33 cellular contexts compared by ENCODE assay signal in genomic region chr11:59425131-59425530, GRCh38. TPM values are rescaled to one million over a fixed set of nuclear protein-coding genes. Genes with fewer than 3 reads are reported as not detected.
"Had no signal": no experiment of that assay in that cellular context is flagged by ENCODE, and none has a peak within 500 bp of the region (broad histone marks: within the 10 kb centered on the region; RNA-seq: fewer than 3 reads in every experiment).

No MANE protein-coding gene starts in this region.

- H3K9me3 Mint-ChIP-seq: activated CD4-positive, alpha-beta memory T cell treated with anti-CD3 and anti-CD28 coated beads, Interleukin-2, amount 10 ng/mL, durations not matched to agents 7 days and 5 days; activated T-cell treated with anti-CD3 and anti-CD28 coated beads, Interleukin-2, amount 50 U/mL, for 24 hours; activated T-cell treated with anti-CD3 and anti-CD28 coated beads, Interleukin-2, amount 50 U/mL, for 72 hours; activated T-helper 17 cell treated with anti-CD3 and anti-CD28 coated beads, Interleukin-2, amount 50 U/mL, for 72 hours; effector memory CD8-positive, alpha-beta T cell had no signal

- H3K27ac Mint-ChIP-seq: activated B cell treated with CpG ODN at 0.5 μM for 24 hours; activated CD4-positive, alpha-beta memory T cell treated with anti-CD3 and anti-CD28 coated beads, Interleukin-2, amount 10 ng/mL, durations not matched to agents 7 days and 5 days; activated naive CD8-positive, alpha-beta T cell; activated T-cell treated with anti-CD3 and anti-CD28 coated beads, Interleukin-2, amount 50 U/mL, for 24 hours; activated T-cell treated with anti-CD3 and anti-CD28 coated beads, Interleukin-2, amount 50 U/mL, for 72 hours; activated T-helper 17 cell treated with anti-CD3 and anti-CD28 coated beads, Interleukin-2, amount 50 U/mL, for 72 hours; effector memory CD8-positive, alpha-beta T cell had no signal

- H3K36me3 Mint-ChIP-seq: activated naive CD8-positive, alpha-beta T cell had no signal

- H3K4me3 ChIP-seq: body of pancreas, esophagus muscularis mucosa, gastrocnemius medialis had no signal

- H3K9me3 ChIP-seq: body of pancreas, esophagus muscularis mucosa, gastrocnemius medialis had no signal

- H3K4me3 Mint-ChIP-seq: activated B cell treated with CpG ODN at 0.5 μM for 24 hours; activated CD4-positive, alpha-beta memory T cell treated with anti-CD3 and anti-CD28 coated beads, Interleukin-2, amount 10 ng/mL, durations not matched to agents 7 days and 5 days; activated naive CD8-positive, alpha-beta T cell; activated T-cell treated with anti-CD3 and anti-CD28 coated beads, Interleukin-2, amount 50 U/mL, for 24 hours; activated T-cell treated with anti-CD3 and anti-CD28 coated beads, Interleukin-2, amount 50 U/mL, for 72 hours; activated T-helper 17 cell treated with anti-CD3 and anti-CD28 coated beads, Interleukin-2, amount 50 U/mL, for 72 hours; effector memory CD8-positive, alpha-beta T cell had no signal

- ATAC-seq: activated CD4-positive, CD25-positive, alpha-beta regulatory T cell treated with anti-CD3 and anti-CD28 coated beads, Interleukin-2, amount 50 U/mL, for 24 hours; activated T-cell treated with anti-CD3 and anti-CD28 coated beads, Interleukin-2, amount 50 U/mL, for 72 hours; activated T-helper 17 cell treated with anti-CD3 and anti-CD28 coated beads, Interleukin-2, amount 50 U/mL, for 72 hours; body of pancreas; effector memory CD8-positive, alpha-beta T cell; foreskin keratinocyte; gastrocnemius medialis had no signal

- H3K4me1 Mint-ChIP-seq: activated T-helper 17 cell treated with anti-CD3 and anti-CD28 coated beads, Interleukin-2, amount 50 U/mL, for 72 hours had no signal

- H3K36me3 ChIP-seq: esophagus muscularis mucosa, gastrocnemius medialis had no signal

- H3K27ac ChIP-seq: body of pancreas, esophagus muscularis mucosa, foreskin keratinocyte, gastrocnemius medialis, VCaP had no signal

- H3K27me3 ChIP-seq: body of pancreas, esophagus muscularis mucosa, gastrocnemius medialis had no signal

- DNase-seq: activated B cell treated with CpG ODN at 0.5 μM for 24 hours; activated CD4-positive, alpha-beta memory T cell treated with anti-CD3 and anti-CD28 coated beads, Interleukin-2, amount 10 ng/mL, durations not matched to agents 7 days and 5 days; activated CD4-positive, alpha-beta T cell treated with anti-CD3 and anti-CD28 coated beads for 48 hours; activated CD4-positive, alpha-beta T cell treated with anti-CD3 and anti-CD28 coated beads, Interleukin-2, amount 50 U/mL, for 4 hours; activated CD8-positive, alpha-beta memory T cell treated with anti-CD3 and anti-CD28 coated beads, Interleukin-2, amount 50 U/mL, for 48 hours; activated effector memory CD4-positive, alpha-beta T cell treated with Interleukin-2 at 50 U/mL for 16 hours; activated gamma-delta T cell treated with Interleukin-2 at 50 U/mL for 16 hours; activated naive CD4-positive, alpha-beta T cell treated with anti-CD3 and anti-CD28 coated beads, Interleukin-2, amount 50 U/mL, for 16 hours; activated naive CD4-positive, alpha-beta T cell treated with Interleukin-2 at 50 U/mL for 16 hours; activated T-cell treated with anti-CD3 and anti-CD28 coated beads for 4 hours; activated T-cell treated with anti-CD3 and anti-CD28 coated beads, Interleukin-2, amount 50 U/mL, for 24 hours; activated T-cell treated with anti-CD3 and anti-CD28 coated beads, Interleukin-2, amount 50 U/mL, for 72 hours; amniotic stem cell; anterior cingulate cortex; body of pancreas; caudate nucleus; cortex of kidney; dermis blood vessel endothelial cell; effector CD4-positive, alpha-beta T cell; effector memory CD8-positive, alpha-beta T cell; erythroblast; foreskin keratinocyte; gastrocnemius medialis; T-helper 2 cell had no signal

- FAIRE-seq: colon had no signal

- H3K4me1 ChIP-seq: body of pancreas, esophagus muscularis mucosa, foreskin keratinocyte, gastrocnemius medialis had no signal

RNA-seq across cellular contexts. Expression of gene OR5A2, which starts 1.1 kb away (rescaled TPM):
- total RNA-seq: activated B cell treated with CpG ODN at 0.5 μM for 24 hours; activated CD4-positive, alpha-beta memory T cell treated with anti-CD3 and anti-CD28 coated beads, Interleukin-2, amount 10 ng/mL, durations not matched to agents 7 days and 5 days; activated T-cell treated with anti-CD3 and anti-CD28 coated beads, Interleukin-2, amount 50 U/mL, for 72 hours; activated T-helper 17 cell treated with anti-CD3 and anti-CD28 coated beads, Interleukin-2, amount 50 U/mL, for 72 hours; body of pancreas; chondrocyte; dermis blood vessel endothelial cell; esophagus muscularis mucosa; foreskin keratinocyte; gastrocnemius medialis; T-helper 1 cell treated with Interleukin-12 subunit alpha and Interleukin-12 subunit beta and Interleukin-4 antibody, amounts not matched to agents 30 ng/mL and 1 ng/mL, for 36 hours had no signal
- polyA plus RNA-seq: foreskin keratinocyte had no signal

RNA-seq across cellular contexts. Expression of gene OR5A1, which starts 11.1 kb away (rescaled TPM):
- total RNA-seq: activated B cell treated with CpG ODN at 0.5 μM for 24 hours; activated CD4-positive, alpha-beta memory T cell treated with anti-CD3 and anti-CD28 coated beads, Interleukin-2, amount 10 ng/mL, durations not matched to agents 7 days and 5 days; activated T-cell treated with anti-CD3 and anti-CD28 coated beads, Interleukin-2, amount 50 U/mL, for 72 hours; activated T-helper 17 cell treated with anti-CD3 and anti-CD28 coated beads, Interleukin-2, amount 50 U/mL, for 72 hours; body of pancreas; chondrocyte; dermis blood vessel endothelial cell; esophagus muscularis mucosa; foreskin keratinocyte; gastrocnemius medialis; T-helper 1 cell treated with Interleukin-12 subunit alpha and Interleukin-12 subunit beta and Interleukin-4 antibody, amounts not matched to agents 30 ng/mL and 1 ng/mL, for 36 hours had no signal
- polyA plus RNA-seq: adipose tissue, foreskin keratinocyte had no signal

RNA-seq across cellular contexts. Expression of gene OR4D6, which starts 31.6 kb away (rescaled TPM):
- total RNA-seq: activated B cell treated with CpG ODN at 0.5 μM for 24 hours; activated CD4-positive, alpha-beta memory T cell treated with anti-CD3 and anti-CD28 coated beads, Interleukin-2, amount 10 ng/mL, durations not matched to agents 7 days and 5 days; activated T-cell treated with anti-CD3 and anti-CD28 coated beads, Interleukin-2, amount 50 U/mL, for 72 hours; activated T-helper 17 cell treated with anti-CD3 and anti-CD28 coated beads, Interleukin-2, amount 50 U/mL, for 72 hours; body of pancreas; chondrocyte; dermis blood vessel endothelial cell; esophagus muscularis mucosa; foreskin keratinocyte; gastrocnemius medialis; T-helper 1 cell treated with Interleukin-12 subunit alpha and Interleukin-12 subunit beta and Interleukin-4 antibody, amounts not matched to agents 30 ng/mL and 1 ng/mL, for 36 hours had no signal
- polyA plus RNA-seq: adipose tissue, foreskin keratinocyte had no signal

RNA-seq across cellular contexts. Expression of gene OR4D10, which starts 48.0 kb away (rescaled TPM):
- total RNA-seq: activated B cell treated with CpG ODN at 0.5 μM for 24 hours; activated CD4-positive, alpha-beta memory T cell treated with anti-CD3 and anti-CD28 coated beads, Interleukin-2, amount 10 ng/mL, durations not matched to agents 7 days and 5 days; activated T-cell treated with anti-CD3 and anti-CD28 coated beads, Interleukin-2, amount 50 U/mL, for 72 hours; activated T-helper 17 cell treated with anti-CD3 and anti-CD28 coated beads, Interleukin-2, amount 50 U/mL, for 72 hours; body of pancreas; chondrocyte; dermis blood vessel endothelial cell; esophagus muscularis mucosa; foreskin keratinocyte; gastrocnemius medialis; T-helper 1 cell treated with Interleukin-12 subunit alpha and Interleukin-12 subunit beta and Interleukin-4 antibody, amounts not matched to agents 30 ng/mL and 1 ng/mL, for 36 hours had no signal
- polyA plus RNA-seq: adipose tissue, foreskin keratinocyte had no signal
